In genomic region chr18:11305507-11305906, GRCh38 we compare ENCODE assay signal across 24 cellular contexts.
A peak's percentile ranks its signal among the peaks of the same experiment; 100 is the strongest.
DNase-seq lines count a peak whose midpoint lies in the region; ATAC-seq, FAIRE-seq and TF ChIP-seq lines count a peak whose summit lies in the region.
"Had no signal": no experiment of that assay in that cellular context is flagged by ENCODE, and none has a peak within 500 bp of the region (broad histone marks: within the 10 kb centered on the region; RNA-seq: fewer than 3 reads in every experiment).

No MANE protein-coding gene starts in this region.

- H2BK120ac ChIP-seq in neuronal stem cell (ENCODE audit: low read depth, low read length): peak overlapping the region; percentile 29

- TF ChIP-seq CTCF in GM13977 (IDR thresholded peaks at IDR 0.05; ENCODE audit: extremely low read depth, insufficient read depth, missing control alignments) (peak; percentile 9), WTC11 (IDR thresholded peaks at IDR 0.05) (no peak), kidney (IDR thresholded peaks at IDR 0.05; ENCODE audit: borderline replicate concordance, extremely low read depth, insufficient read depth) (no peak)

- no peaks in the 10 kb centered on the region for H3K27me3 ChIP-seq in neuronal stem cell (ENCODE audit: control insufficient read depth in 3 of 3, insufficient read depth in 3 of 3, low read depth in 1 of 3, low read length in 3 of 3)
- H3K27me3 ChIP-seq: SJSA1 had no signal

- H2BK5ac ChIP-seq in neuronal stem cell (ENCODE audit: low read length): peak overlapping the region; percentile 85

- peaks cover 14% of the 10 kb centered on the region for H3K36me3 Mint-ChIP-seq in WTC11

- H3K4me3 ChIP-seq in kidney (ENCODE audit: low read length in 2 of 2) (no peak overlapping the region), neuronal stem cell (ENCODE audit: low read length in 2 of 2) (no peak overlapping the region)
- H3K4me3 ChIP-seq: GM23248, SJSA1 had no signal

- no peaks in the 10 kb centered on the region for H3K79me1 ChIP-seq in neuronal stem cell (ENCODE audit: low read depth, low read length)

- H4K8ac ChIP-seq in neuronal stem cell (ENCODE audit: low read depth, low read length): peak overlapping the region; percentile 97

- no peak overlapping the region for H2AK5ac ChIP-seq in neuronal stem cell (ENCODE audit: low read depth, low read length)

- POLR2A ChIA-PET in WTC11 (lab: Charles Lee): no interaction called here

- peak overlapping the region; percentile 56 for H4K91ac ChIP-seq in neuronal stem cell (ENCODE audit: low read depth, low read length, poor library complexity)

- peak; percentile 66 for ATAC-seq in WTC11
- ATAC-seq in HG03135 (IDR thresholded peaks at IDR 0.05; ENCODE audit: unreplicated experiment): no peak
- ATAC-seq in HG03439 (IDR thresholded peaks at IDR 0.05; ENCODE audit: unreplicated experiment): no peak
- ATAC-seq: PC-3, Right ventricle myocardium inferior had no signal

- H3K9me3 Mint-ChIP-seq in WTC11: peaks cover 37% of the 10 kb centered on the region

- no peaks in the 10 kb centered on the region for H3K4me1 ChIP-seq in kidney (ENCODE audit: control insufficient read depth in 1 of 2, insufficient read depth in 1 of 2, low read depth in 1 of 2, low read length in 2 of 2)
- peaks cover 0 to 7% of the 10 kb centered on the region in 2 donors for H3K4me1 ChIP-seq in neuronal stem cell (ENCODE audit: control insufficient read depth in 2 of 2, insufficient read depth in 1 of 2, low read depth in 1 of 2, low read length in 2 of 2)

- H3K9ac ChIP-seq in kidney (ENCODE audit: low read length in 2 of 2) (no peak overlapping the region), neuronal stem cell (ENCODE audit: low read depth, low read length, poor library complexity) (no peak overlapping the region)
- H3K9ac ChIP-seq: GM23248 had no signal

- H3K4me3 Mint-ChIP-seq in WTC11: no peak overlapping the region

- H2AFZ ChIP-seq in neuronal stem cell (ENCODE audit: low read length): no peak overlapping the region
- H2AFZ ChIP-seq: GM23248 had no signal

- DNase-seq in GM13977 (ENCODE audit: low spot score) (no peak), WTC11 (ENCODE audit: low spot score) (no peak), kidney (peak; percentile 30), neuronal stem cell (ENCODE audit: low spot score) (no peak)
- no peak for DNase-seq in stimulated activated CD8-positive, alpha-beta memory T cell treated with anti-CD3 and anti-CD28 coated beads, Interleukin-4, amount 100 ng/mL, for 48 hours
- DNase-seq: 8988T; Calu3; DMS153; DND-41; GM23248; HCEC 1CT; Karpas-422; NCI-H1105 treated with DMSO at 0.1 percent for 48 hours; NCI-H2029; NCI-H446 treated with DMSO at 0.1 percent for 48 hours; NCI-H526; NCI-H82; NK-92 treated with Interleukin-12 subunit alpha and Interleukin-12 subunit beta, amount 100 ng/mL, for 24 hours; PC-3 had no signal

- no peak overlapping the region for H3K27ac Mint-ChIP-seq in WTC11

- intact Hi-C loops in kidney (cut with DNase I): no loop called here

- CTCF ChIA-PET in WTC11 (lab: Charles Lee): interaction anchor here (1.1 kb wide), 1 partner anchor 11 kb away, joined by 3 read pairs; no protein-coding TSS in a partner anchor

- H3K4ac ChIP-seq in neuronal stem cell (ENCODE audit: low read length): no peak overlapping the region

- H3K18ac ChIP-seq in neuronal stem cell (ENCODE audit: low read length): peak overlapping the region; percentile 94

- FAIRE-seq in kidney (lab: Jason Lieb, UNC): no peak

- H3K14ac ChIP-seq in neuronal stem cell (ENCODE audit: low read length): no peak overlapping the region

- H3K36me3 ChIP-seq in kidney (ENCODE audit: control insufficient read depth in 1 of 2, insufficient read depth in 2 of 2, low read length in 2 of 2) (no peaks in the 10 kb centered on the region), neuronal stem cell (replicated peaks in 1 of 2; ENCODE audit: control insufficient read depth in 2 of 2, insufficient read depth in 2 of 2, low read length in 2 of 2) (no peaks in the 10 kb centered on the region)
- H3K36me3 ChIP-seq: SJSA1 had no signal

- no peak overlapping the region for H3K23ac ChIP-seq in neuronal stem cell (ENCODE audit: low read depth, low read length, poor library complexity)

- in situ Hi-C loops in GM13977 (cut with MboI; ENCODE audit: low pct_unique_long_range_greater_than_20kb, low sequenced_read_pairs, unreplicated experiment): loop anchor here (25.0 kb wide), 1 partner anchor 207 kb away; no protein-coding TSS in a partner anchor

- H2BK15ac ChIP-seq in neuronal stem cell (ENCODE audit: low read length): no peak overlapping the region

- no peak overlapping the region for H3K27ac ChIP-seq in kidney (ENCODE audit: low read depth in 2 of 2, low read length in 2 of 2)
- peak overlapping the region; percentile 76 for H3K27ac ChIP-seq in neuronal stem cell (replicated peaks; ENCODE audit: low read length)
- H3K27ac ChIP-seq: GM23248, HL-60, SJSA1 had no signal

- no peak overlapping the region for H3K4me2 ChIP-seq in neuronal stem cell (ENCODE audit: insufficient read depth, low read length, poor library complexity, severe bottlenecking)

- WGBS in neuronal stem cell (ENCODE audit: extremely low coverage in 2 of 2, insufficient read length in 2 of 2, insufficient replicate concordance in 1 of 2), 2 donors: no CpG with 5 or more reads among the region's 2 CpGs

- peaks cover 7% of the 10 kb centered on the region for H3K4me1 Mint-ChIP-seq in WTC11

- H3K27me3 Mint-ChIP-seq in WTC11 (ENCODE audit: low read depth): no peaks in the 10 kb centered on the region; the same call in 1 of the 2 replicates

- peaks cover 0 to 3% of the 10 kb centered on the region in 2 donors for H3K9me3 ChIP-seq in kidney (ENCODE audit: control insufficient read depth in 1 of 2, low read length in 2 of 2)
- peaks cover 0 to 4% of the 10 kb centered on the region in 2 donors for H3K9me3 ChIP-seq in neuronal stem cell (replicated peaks in 1 of 2; ENCODE audit: control insufficient read depth in 2 of 2, insufficient read depth in 1 of 2, low read depth in 1 of 2, low read length in 2 of 2)
- H3K9me3 ChIP-seq: SJSA1 had no signal

- peak overlapping the region; percentile 47 for H2BK12ac ChIP-seq in neuronal stem cell (ENCODE audit: low read length)

TF ChIP-seq in WTC11, 78 proteins besides CTCF, POLR2A, EP300 and RAD21:
- TF ChIP-seq MXD4 (CRISPR knock-in tag; IDR thresholded peaks at IDR 0.05; ENCODE audit: borderline replicate concordance): no peak
- no peak for TF ChIP-seq TEAD1 (CRISPR knock-in tag; IDR thresholded peaks at IDR 0.05)
- TF ChIP-seq TEAD4 (CRISPR knock-in tag; IDR thresholded peaks at IDR 0.05): no peak
- TF ChIP-seq, protein P1, sequence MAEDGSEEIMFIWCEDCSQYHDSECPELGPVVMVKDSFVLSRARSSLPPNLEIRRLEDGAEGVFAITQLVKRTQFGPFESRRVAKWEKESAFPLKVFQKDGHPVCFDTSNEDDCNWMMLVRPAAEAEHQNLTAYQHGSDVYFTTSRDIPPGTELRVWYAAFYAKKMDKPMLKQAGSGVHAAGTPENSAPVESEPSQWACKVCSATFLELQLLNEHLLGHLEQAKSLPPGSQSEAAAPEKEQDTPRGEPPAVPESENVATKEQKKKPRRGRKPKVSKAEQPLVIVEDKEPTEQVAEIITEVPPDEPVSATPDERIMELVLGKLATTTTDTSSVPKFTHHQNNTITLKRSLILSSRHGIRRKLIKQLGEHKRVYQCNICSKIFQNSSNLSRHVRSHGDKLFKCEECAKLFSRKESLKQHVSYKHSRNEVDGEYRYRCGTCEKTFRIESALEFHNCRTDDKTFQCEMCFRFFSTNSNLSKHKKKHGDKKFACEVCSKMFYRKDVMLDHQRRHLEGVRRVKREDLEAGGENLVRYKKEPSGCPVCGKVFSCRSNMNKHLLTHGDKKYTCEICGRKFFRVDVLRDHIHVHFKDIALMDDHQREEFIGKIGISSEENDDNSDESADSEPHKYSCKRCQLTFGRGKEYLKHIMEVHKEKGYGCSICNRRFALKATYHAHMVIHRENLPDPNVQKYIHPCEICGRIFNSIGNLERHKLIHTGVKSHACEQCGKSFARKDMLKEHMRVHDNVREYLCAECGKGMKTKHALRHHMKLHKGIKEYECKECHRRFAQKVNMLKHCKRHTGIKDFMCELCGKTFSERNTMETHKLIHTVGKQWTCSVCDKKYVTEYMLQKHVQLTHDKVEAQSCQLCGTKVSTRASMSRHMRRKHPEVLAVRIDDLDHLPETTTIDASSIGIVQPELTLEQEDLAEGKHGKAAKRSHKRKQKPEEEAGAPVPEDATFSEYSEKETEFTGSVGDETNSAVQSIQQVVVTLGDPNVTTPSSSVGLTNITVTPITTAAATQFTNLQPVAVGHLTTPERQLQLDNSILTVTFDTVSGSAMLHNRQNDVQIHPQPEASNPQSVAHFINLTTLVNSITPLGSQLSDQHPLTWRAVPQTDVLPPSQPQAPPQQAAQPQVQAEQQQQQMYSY (CRISPR knock-in tag; IDR thresholded peaks at IDR 0.05): no peak
